17 cellular contexts compared by ENCODE assay signal in the genomic region with DNA sequence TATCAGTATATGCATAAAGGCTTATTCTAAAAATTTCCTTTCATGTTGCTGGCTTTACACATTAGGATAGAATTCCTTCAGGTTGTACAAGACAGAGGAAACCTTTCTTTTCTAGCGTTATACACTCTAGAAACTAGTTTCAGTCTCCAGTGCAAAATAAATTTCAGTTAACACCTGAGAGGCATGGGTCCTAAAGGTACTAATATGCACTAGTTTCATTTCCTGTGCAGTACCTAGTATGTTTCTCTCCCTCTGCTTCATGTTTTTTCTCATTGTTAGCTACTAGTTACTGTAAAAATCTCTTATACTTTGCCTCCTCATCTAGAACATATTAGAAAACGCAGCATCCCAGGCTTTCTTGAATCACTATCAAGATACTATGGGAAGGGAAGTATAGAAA. TPM values are rescaled to one million over a fixed set of nuclear protein-coding genes. Genes with fewer than 3 reads are reported as not detected.
DNase-seq lines count a peak whose midpoint lies in the region; ATAC-seq and TF ChIP-seq lines count a peak whose summit lies in the region.
"Had no signal": no experiment of that assay in that cellular context is flagged by ENCODE, and none has a peak within 500 bp of the region (broad histone marks: within the 10 kb centered on the region; RNA-seq: fewer than 3 reads in every experiment).

No MANE protein-coding gene starts in this region.

- no peak overlapping the region for H3K4me3 Mint-ChIP-seq in MCF 10A (ENCODE audit: unreplicated experiment)
- H3K4me3 Mint-ChIP-seq: activated CD4-positive, alpha-beta memory T cell treated with anti-CD3 and anti-CD28 coated beads, Interleukin-2, amount 10 ng/mL, durations not matched to agents 7 days and 5 days had no signal

- no peak for TF ChIP-seq POLR2A in GM18505 (IDR thresholded peaks at IDR 0.05; ENCODE audit: borderline replicate concordance, extremely low read depth, insufficient read depth, insufficient read length)

- CTCF ChIA-PET in MCF 10A (lab: Yijun Ruan, JAX) = interaction anchor here (1.0 kb wide), 1 partner anchor 9 kb away, joined by 3 read pairs; no protein-coding TSS in a partner anchor

- H3K79me2 ChIP-seq in KMS-11 (ENCODE audit: insufficient read depth, low read depth) = no peaks in the 10 kb centered on the region

- H3K4me3 ChIP-seq in KMS-11 (IDR thresholded peaks at IDR 0.05; ENCODE audit: insufficient read depth, low read depth, low read length) (no peak overlapping the region), WERI-Rb-1 (ENCODE audit: low read depth, low read length) (no peak overlapping the region)
- H3K4me3 ChIP-seq: cardiac muscle cell, spleen, upper lobe of left lung had no signal

- no peaks in the 10 kb centered on the region for H3K9me3 Mint-ChIP-seq in MCF 10A (ENCODE audit: unreplicated experiment)
- H3K9me3 Mint-ChIP-seq: activated CD4-positive, alpha-beta memory T cell treated with anti-CD3 and anti-CD28 coated beads, Interleukin-2, amount 10 ng/mL, durations not matched to agents 7 days and 5 days had no signal

- H4K20me1 ChIP-seq in KMS-11 (ENCODE audit: insufficient read depth) = no peaks in the 10 kb centered on the region

- no peaks in the 10 kb centered on the region for H3K9me3 ChIP-seq in WERI-Rb-1 (ENCODE audit: severe bottlenecking)
- H3K9me3 ChIP-seq: spleen, upper lobe of left lung had no signal

- H3K27me3 ChIP-seq in KMS-11 (ENCODE audit: insufficient read depth, low read depth) = no peaks in the 10 kb centered on the region
- H3K27me3 ChIP-seq in WERI-Rb-1 (ENCODE audit: insufficient read depth, low read depth, severe bottlenecking) = no peaks in the 10 kb centered on the region
- H3K27me3 ChIP-seq: cardiac muscle cell, spleen, upper lobe of left lung had no signal

- no peak overlapping the region for H2AFZ ChIP-seq in KMS-11 (ENCODE audit: low read depth)

- intact Hi-C loops in MCF 10A (cut with micrococcal nuclease) = no loop called here

- H3K27ac ChIP-seq in KMS-11 (no peak overlapping the region), WERI-Rb-1 (no peak overlapping the region)
- H3K27ac ChIP-seq: cardiac muscle cell, spleen, upper lobe of left lung had no signal

- no TSS peak for BruUV-seq in MCF 10A (replicated peaks; lab: Mats Ljungman, UMichigan)

- H3K27me3 Mint-ChIP-seq in MCF 10A (ENCODE audit: insufficient read depth, unreplicated experiment) = no peaks in the 10 kb centered on the region
- H3K27me3 Mint-ChIP-seq: activated CD4-positive, alpha-beta memory T cell treated with anti-CD3 and anti-CD28 coated beads, Interleukin-2, amount 10 ng/mL, durations not matched to agents 7 days and 5 days had no signal

- peaks cover 5% of the 10 kb centered on the region for H3K4me1 Mint-ChIP-seq in MCF 10A (ENCODE audit: insufficient read depth, unreplicated experiment)

- H3K36me3 ChIP-seq in KMS-11 (ENCODE audit: insufficient read depth) (no peaks in the 10 kb centered on the region), WERI-Rb-1 (no peaks in the 10 kb centered on the region)
- H3K36me3 ChIP-seq: cardiac muscle cell had no signal

- TF ChIP-seq CTCF in KMS-11 (conservative IDR thresholded peaks at IDR 0.05; ENCODE audit: low read depth, low read length) (no peak), MCF 10A (IDR thresholded peaks at IDR 0.05; ENCODE audit: unreplicated experiment) (no peak), WERI-Rb-1 (IDR thresholded peaks at IDR 0.05; ENCODE audit: low read depth, low read length) (no peak)

- no peak for DNase-seq in MCF 10A (ENCODE audit: unreplicated experiment)
- DNase-seq in AG08395 (ENCODE audit: low spot score) = no peak
- DNase-seq in WERI-Rb-1 = no peak
- no peak for DNase-seq in C1 segment of cervical spinal cord (lab: John Stamatoyannopoulos, UW)
- DNase-seq: activated CD4-positive, alpha-beta memory T cell treated with anti-CD3 and anti-CD28 coated beads, Interleukin-2, amount 10 ng/mL, durations not matched to agents 7 days and 5 days; activated naive CD4-positive, alpha-beta T cell; EL; hippocampal formation; NCI-H1436; NK-92 treated with Interleukin-12 subunit alpha and Interleukin-12 subunit beta, amount 100 ng/mL, for 24 hours; spleen; upper lobe of left lung had no signal

- POLR2A ChIA-PET in MCF 10A (lab: Yijun Ruan, JAX) = interaction anchor here (1.0 to 1.2 kb wide), 2 partner anchors 17 to 132 kb away, joined by 3 read pairs; a partner anchor contains a TSS

- peak overlapping the region; percentile 30 for H3K4me2 ChIP-seq in KMS-11

- ATAC-seq in GM18505 (IDR thresholded peaks at IDR 0.05; ENCODE audit: unreplicated experiment) (peak; percentile 64), GM21390 (IDR thresholded peaks at IDR 0.05; ENCODE audit: unreplicated experiment) (peak; percentile 78), HG02981 (IDR thresholded peaks at IDR 0.05; ENCODE audit: unreplicated experiment) (peak; percentile 51)

- peaks cover 4% of the 10 kb centered on the region for H3K36me3 Mint-ChIP-seq in MCF 10A (ENCODE audit: insufficient read depth, unreplicated experiment)

- no peak overlapping the region for H3K27ac Mint-ChIP-seq in MCF 10A (ENCODE audit: low read depth, unreplicated experiment)
- H3K27ac Mint-ChIP-seq: activated CD4-positive, alpha-beta memory T cell treated with anti-CD3 and anti-CD28 coated beads, Interleukin-2, amount 10 ng/mL, durations not matched to agents 7 days and 5 days had no signal

- H3K4me1 ChIP-seq in KMS-11 (ENCODE audit: low read depth, poor library complexity, severe bottlenecking) = peaks cover 94% of the 10 kb centered on the region

- no peak overlapping the region for H3K9ac ChIP-seq in KMS-11

RNA-seq across cellular contexts. Expression of a gene that starts 54.0 kb away (rescaled TPM):
- total RNA-seq in MCF 10A (2022) = 10.5 and 14.4 TPM in 2 replicates

RNA-seq across cellular contexts. Expression of a gene that starts 59.6 kb away (rescaled TPM):
- 80.2 and 95.0 TPM in 2 replicates for total RNA-seq in MCF 10A (2022)
